9 cellular contexts compared by ENCODE assay signal in the genomic region with DNA sequence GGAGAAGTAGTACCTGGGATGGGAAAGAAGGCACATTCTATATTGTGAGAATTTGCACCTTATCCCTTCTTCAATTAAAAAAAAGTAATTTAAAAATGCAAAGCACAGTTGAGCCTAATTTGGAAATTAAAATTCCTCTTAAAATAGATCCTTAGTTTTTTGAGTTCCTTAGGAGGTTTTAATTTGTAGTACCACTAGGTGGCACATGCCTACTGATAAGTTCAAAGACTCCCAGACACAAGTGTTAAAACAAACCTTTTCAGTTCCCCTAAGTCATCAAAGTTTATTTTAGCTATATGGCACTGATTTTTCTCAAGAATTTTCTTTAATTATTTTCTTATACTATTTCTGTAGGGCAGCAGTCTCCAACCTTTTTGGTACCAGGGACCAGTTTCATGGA.
DNase-seq lines count a peak whose midpoint lies in the region; ATAC-seq and TF ChIP-seq lines count a peak whose summit lies in the region.
"Had no signal": no experiment of that assay in that cellular context is flagged by ENCODE, and none has a peak within 500 bp of the region (broad histone marks: within the 10 kb centered on the region; RNA-seq: fewer than 3 reads in every experiment).

No MANE protein-coding gene starts in this region.

- peak; percentile 57 for ATAC-seq in HG02642 (IDR thresholded peaks at IDR 0.05; ENCODE audit: poor library complexity, unreplicated experiment)
- ATAC-seq in HG03139 (IDR thresholded peaks at IDR 0.05; ENCODE audit: unreplicated experiment), result no peak

- H3K4me3 Mint-ChIP-seq in chondrocyte (ENCODE audit: unreplicated experiment), result no peak overlapping the region
- H3K4me3 Mint-ChIP-seq: activated naive CD4-positive, alpha-beta T cell treated with anti-CD3 and anti-CD28 coated beads, Interleukin-2, amount 50 U/mL, for 24 hours had no signal

- no peak overlapping the region for H3K27ac Mint-ChIP-seq in chondrocyte (ENCODE audit: unreplicated experiment)
- H3K27ac Mint-ChIP-seq: activated naive CD4-positive, alpha-beta T cell treated with anti-CD3 and anti-CD28 coated beads, Interleukin-2, amount 50 U/mL, for 24 hours had no signal

- peak; percentile 88 for TF ChIP-seq CTCF in chondrocyte (IDR thresholded peaks at IDR 0.05)

- H3K36me3 Mint-ChIP-seq in chondrocyte (ENCODE audit: low read depth), result peaks cover 3% of the 10 kb centered on the region

- H3K27me3 Mint-ChIP-seq in chondrocyte (ENCODE audit: low read depth), result no peaks in the 10 kb centered on the region
- H3K27me3 Mint-ChIP-seq: activated naive CD4-positive, alpha-beta T cell treated with anti-CD3 and anti-CD28 coated beads, Interleukin-2, amount 50 U/mL, for 24 hours had no signal

- no peaks in the 10 kb centered on the region for H3K4me1 Mint-ChIP-seq in chondrocyte (ENCODE audit: low read depth)
- H3K4me1 Mint-ChIP-seq: activated naive CD4-positive, alpha-beta T cell treated with anti-CD3 and anti-CD28 coated beads, Interleukin-2, amount 50 U/mL, for 24 hours had no signal

- H3K9me3 Mint-ChIP-seq in chondrocyte (ENCODE audit: low read depth), result peaks cover 19% of the 10 kb centered on the region

- DNase-seq in NCI-H2196 (lab: John Stamatoyannopoulos, UW; ENCODE audit: unreplicated experiment) (peak; percentile 34), NCI-H2196 treated with DMSO at 0.1 percent for 48 hours (lab: John Stamatoyannopoulos, UW; ENCODE audit: unreplicated experiment) (no peak), NCI-H345 (lab: John Stamatoyannopoulos, UW) (peak; percentile 11), chondrocyte (ENCODE audit: low spot score) (no peak), midbrain (lab: John Stamatoyannopoulos, UW) (peak; percentile 4), cortex of kidney (lab: John Stamatoyannopoulos, UW) (no peak)

Comparison
In these comparisons a context has a peak if more than half of its experiments do, and no peak if none do; other contexts are left out.
1. DNase-seq: peak in NCI-H2196 (single experiment), NCI-H345 (single experiment) and midbrain (single experiment); none in NCI-H2196 treated with DMSO at 0.1 percent for 48 hours (single experiment), chondrocyte (single experiment) and cortex of kidney (single experiment).